ENCODE assay signal across 18 cellular contexts in the genomic region with DNA sequence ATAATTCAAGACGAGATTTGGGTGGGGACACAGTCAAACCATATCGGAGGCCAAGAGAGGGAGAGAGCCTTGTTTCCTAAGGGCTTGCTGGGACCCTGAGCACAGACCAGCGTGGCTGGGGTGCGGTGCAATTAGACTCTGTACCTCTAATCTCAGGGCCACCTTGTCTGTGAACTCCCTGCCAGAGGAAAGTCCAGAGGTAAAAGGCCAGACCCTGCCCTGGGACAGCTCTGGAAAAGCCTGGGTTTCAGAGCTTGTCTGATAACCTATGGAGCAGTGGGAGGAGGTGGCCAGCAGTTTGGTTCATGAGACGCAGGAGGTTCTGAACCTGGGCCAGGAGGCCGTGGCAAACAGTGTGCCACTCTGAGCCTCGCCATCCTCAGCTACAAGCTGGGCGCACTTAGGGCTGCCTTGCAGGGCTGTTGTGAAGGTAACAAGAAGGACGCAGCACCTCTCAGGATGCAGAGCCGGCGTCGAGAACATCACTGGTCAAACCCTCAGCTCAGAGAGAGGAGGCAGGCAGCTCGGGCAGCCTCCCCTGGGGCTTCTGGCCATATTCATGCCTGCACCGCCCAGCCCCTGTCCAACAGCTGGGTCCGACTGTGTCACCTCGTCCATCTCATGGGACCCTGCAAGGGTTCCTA. TPM values are rescaled to one million over a fixed set of nuclear protein-coding genes. Genes with fewer than 3 reads are reported as not detected.
DNase-seq lines count a peak whose midpoint lies in the region; ATAC-seq and TF ChIP-seq lines count a peak whose summit lies in the region.
"Had no signal": no experiment of that assay in that cellular context is flagged by ENCODE, and none has a peak within 500 bp of the region (broad histone marks: within the 10 kb centered on the region; RNA-seq: fewer than 3 reads in every experiment).

No MANE protein-coding gene starts in this region.

- no peak for TF ChIP-seq POLR2A in transverse colon (IDR thresholded peaks at IDR 0.05)
- no peak for TF ChIP-seq POLR2A in body of pancreas (IDR thresholded peaks at IDR 0.05)

- TF ChIP-seq CTCF in RWPE1 (conservative IDR thresholded peaks at IDR 0.05; ENCODE audit: low read depth) (no peak), hepatocyte (IDR thresholded peaks at IDR 0.05; ENCODE audit: poor library complexity) (no peak), transverse colon (IDR thresholded peaks at IDR 0.05) (no peak), body of pancreas (IDR thresholded peaks at IDR 0.05) (no peak)

- H3K9me3 ChIP-seq in hepatocyte (ENCODE audit: low read depth) (no peaks in the 10 kb centered on the region), mucosa of stomach (ENCODE audit: control insufficient read depth, low read length) (no peaks in the 10 kb centered on the region), transverse colon (no peaks in the 10 kb centered on the region), body of pancreas (no peaks in the 10 kb centered on the region)
- no peaks in the 10 kb centered on the region for H3K9me3 ChIP-seq in naive thymus-derived CD4-positive, alpha-beta T cell (ENCODE audit: control insufficient read depth in 2 of 3, low read length in 3 of 3)
- H3K9me3 ChIP-seq: A549 had no signal

- ATAC-seq in naive thymus-derived CD4-positive, alpha-beta T cell: no peak
- no peak for ATAC-seq in activated naive CD8-positive, alpha-beta T cell treated with anti-CD3 and anti-CD28 coated beads, Interleukin-2, amount 50 U/mL, for 24 hours
- ATAC-seq in body of pancreas: no peak
- ATAC-seq: A549; CD8-positive, alpha-beta T cell; GM23338; PC-3 had no signal

- peak overlapping the region; percentile 47 for H3K9ac ChIP-seq in mucosa of stomach (ENCODE audit: low read length)

- H3K4me3 Mint-ChIP-seq in naive thymus-derived CD4-positive, alpha-beta T cell: no peak overlapping the region
- no peak overlapping the region for H3K4me3 Mint-ChIP-seq in activated naive CD8-positive, alpha-beta T cell treated with anti-CD3 and anti-CD28 coated beads, Interleukin-2, amount 50 U/mL, for 24 hours
- H3K4me3 Mint-ChIP-seq: CD8-positive, alpha-beta T cell; GM23338 had no signal

- TF ChIP-seq EP300 in transverse colon (IDR thresholded peaks at IDR 0.05; ENCODE audit: low read depth): no peak

- WGBS in hepatocyte (ENCODE audit: low lambda C conversion rate, missing lambda C conversion rate): 85% methylated on average over 16 of the region's 16 CpGs
- 86% methylated on average over 16 of the region's 16 CpGs; no CpG with 5 or more reads in 1 of the 2 donors for WGBS in transverse colon (ENCODE audit: low coverage in 1 of 2), 2 donors
- WGBS in body of pancreas, 2 donors: 81 to 82% methylated on average over 13 to 16 of the region's 16 CpGs

- intact Hi-C loops in transverse colon (cut with DNase I; ENCODE audit: low total_unique reads) (no loop called here), body of pancreas (cut with DNase I) (no loop called here)
- intact Hi-C loops in naive thymus-derived CD4-positive, alpha-beta T cell (cut with micrococcal nuclease): no loop called here

- H3K27ac ChIP-seq in RWPE1: peak overlapping the region; percentile 2; the same call in 1 of the 2 replicates
- H3K27ac ChIP-seq in hepatocyte: peak overlapping the region; percentile 37
- H3K27ac ChIP-seq in transverse colon: peak overlapping the region; percentile 82 to 97 (median 91)
- H3K27ac ChIP-seq in naive thymus-derived CD4-positive, alpha-beta T cell (ENCODE audit: low read depth, low read length): no peak overlapping the region
- H3K27ac ChIP-seq in body of pancreas: no peak overlapping the region
- H3K27ac ChIP-seq: A549 had no signal

- CTCF ChIA-PET in RWPE1 (lab: Yijun Ruan, JAX): no interaction called here
- CTCF ChIA-PET in naive thymus-derived CD4-positive, alpha-beta T cell (lab: Charles Lee): no interaction called here

- H3K4me3 ChIP-seq in hepatocyte (no peak overlapping the region), mucosa of stomach (ENCODE audit: low read length) (no peak overlapping the region), transverse colon (no peak overlapping the region), body of pancreas (no peak overlapping the region)
- no peak overlapping the region for H3K4me3 ChIP-seq in naive thymus-derived CD4-positive, alpha-beta T cell (ENCODE audit: low read length)
- H3K4me3 ChIP-seq: A549, GM23338 had no signal

- no peaks in the 10 kb centered on the region for H3K27me3 Mint-ChIP-seq in naive thymus-derived CD4-positive, alpha-beta T cell
- peaks cover 3% of the 10 kb centered on the region for H3K27me3 Mint-ChIP-seq in activated naive CD8-positive, alpha-beta T cell treated with anti-CD3 and anti-CD28 coated beads, Interleukin-2, amount 50 U/mL, for 24 hours

- in situ Hi-C loops in transverse colon (cut with MboI; ENCODE audit: low pct_ligation_motif_present in 1 of 4, low pct_unique_long_range_greater_than_20kb in 1 of 4, low sequenced_read_pairs in 3 of 4): no loop called here

- no peaks in the 10 kb centered on the region for H3K9me2 ChIP-seq in hepatocyte (replicated peaks; ENCODE audit: insufficient read depth)

- H3K9me3 Mint-ChIP-seq in naive thymus-derived CD4-positive, alpha-beta T cell: peaks cover 0 to 4% (median 0%) of the 10 kb centered on the region in 11 donors
- H3K9me3 Mint-ChIP-seq in activated naive CD8-positive, alpha-beta T cell treated with anti-CD3 and anti-CD28 coated beads, Interleukin-2, amount 50 U/mL, for 24 hours: no peaks in the 10 kb centered on the region
- H3K9me3 Mint-ChIP-seq: CD8-positive, alpha-beta T cell; GM23338 had no signal

- no peaks in the 10 kb centered on the region for H3K36me3 ChIP-seq in hepatocyte (replicated peaks; ENCODE audit: insufficient read depth, low read depth)
- H3K36me3 ChIP-seq in mucosa of stomach (ENCODE audit: control insufficient read depth, insufficient read depth, low read length): no peaks in the 10 kb centered on the region
- no peaks in the 10 kb centered on the region for H3K36me3 ChIP-seq in transverse colon
- peaks cover 0 to 5% (median 0%) of the 10 kb centered on the region in 3 experiments for H3K36me3 ChIP-seq in naive thymus-derived CD4-positive, alpha-beta T cell (ENCODE audit: control insufficient read depth in 2 of 3, insufficient read depth in 3 of 3, low read length in 3 of 3)
- H3K36me3 ChIP-seq in body of pancreas (replicated peaks in 1 of 2; ENCODE audit: insufficient read depth in 1 of 2, low read depth in 2 of 2): no peaks in the 10 kb centered on the region

- no peaks in the 10 kb centered on the region for H3K27me3 ChIP-seq in hepatocyte
- no peaks in the 10 kb centered on the region for H3K27me3 ChIP-seq in mucosa of stomach (ENCODE audit: control insufficient read depth, insufficient read depth, low read length)
- H3K27me3 ChIP-seq in transverse colon: no peaks in the 10 kb centered on the region
- no peaks in the 10 kb centered on the region for H3K27me3 ChIP-seq in naive thymus-derived CD4-positive, alpha-beta T cell (ENCODE audit: control insufficient read depth in 2 of 2, insufficient read depth in 2 of 2, low read length in 2 of 2)
- no peaks in the 10 kb centered on the region for H3K27me3 ChIP-seq in body of pancreas

- peaks cover 7 to 36% (median 28%) of the 10 kb centered on the region in 7 donors for H3K4me1 Mint-ChIP-seq in naive thymus-derived CD4-positive, alpha-beta T cell
- H3K4me1 Mint-ChIP-seq in activated naive CD8-positive, alpha-beta T cell treated with anti-CD3 and anti-CD28 coated beads, Interleukin-2, amount 50 U/mL, for 24 hours: peaks cover 22% of the 10 kb centered on the region

- H3K79me2 ChIP-seq in hepatocyte: peaks cover 3% of the 10 kb centered on the region

- H3K36me3 Mint-ChIP-seq in naive thymus-derived CD4-positive, alpha-beta T cell: no peaks in the 10 kb centered on the region
- H3K36me3 Mint-ChIP-seq in activated naive CD8-positive, alpha-beta T cell treated with anti-CD3 and anti-CD28 coated beads, Interleukin-2, amount 50 U/mL, for 24 hours (ENCODE audit: low read depth): peaks cover 4% of the 10 kb centered on the region

- H3K4me1 ChIP-seq in hepatocyte (ENCODE audit: insufficient read depth) (no peaks in the 10 kb centered on the region), mucosa of stomach (ENCODE audit: control insufficient read depth, insufficient read depth, low read length) (peaks cover 61% of the 10 kb centered on the region), transverse colon (peaks cover 0 to 40% (median 27%) of the 10 kb centered on the region in 4 donors), body of pancreas (no peaks in the 10 kb centered on the region)
- peaks cover 13 to 17% of the 10 kb centered on the region in 2 donors for H3K4me1 ChIP-seq in naive thymus-derived CD4-positive, alpha-beta T cell (ENCODE audit: control insufficient read depth in 2 of 2, insufficient read depth in 2 of 2, low read length in 2 of 2)

- no peak for DNase-seq in RWPE1 (ENCODE audit: low spot score)
- no peak for DNase-seq in hepatocyte (ENCODE audit: low spot score)
- peak; percentile 38 for DNase-seq in transverse colon
- no peak for DNase-seq in naive thymus-derived CD4-positive, alpha-beta T cell
- no peak for DNase-seq in activated naive CD8-positive, alpha-beta T cell treated with anti-CD3 and anti-CD28 coated beads, Interleukin-2, amount 50 U/mL, for 24 hours
- DNase-seq in body of pancreas: no peak
- DNase-seq: Calu3; CD8-positive, alpha-beta T cell; GF-D8; HCEC 1CT; NCI-H1105 treated with DMSO at 0.1 percent for 48 hours; NCI-H1694; NCI-H2081 treated with DMSO at 0.1 percent for 48 hours; NCI-H510A; PC-3 had no signal

- H2AFZ ChIP-seq in hepatocyte: no peak overlapping the region
- H2AFZ ChIP-seq: GM23338 had no signal

- no peak overlapping the region for H3K4me2 ChIP-seq in hepatocyte
- H3K4me2 ChIP-seq: A549, GM23338 had no signal

- no peaks in the 10 kb centered on the region for H4K20me1 ChIP-seq in hepatocyte (ENCODE audit: insufficient read depth, poor library complexity, severe bottlenecking)

- peak overlapping the region in 3 of 9 donors; percentile 14 to 68 (median 68) for H3K27ac Mint-ChIP-seq in naive thymus-derived CD4-positive, alpha-beta T cell
- H3K27ac Mint-ChIP-seq in activated naive CD8-positive, alpha-beta T cell treated with anti-CD3 and anti-CD28 coated beads, Interleukin-2, amount 50 U/mL, for 24 hours: no peak overlapping the region
- H3K27ac Mint-ChIP-seq: CD8-positive, alpha-beta T cell; GM23338 had no signal

- POLR2A ChIA-PET in RWPE1 (lab: Yijun Ruan, JAX; ENCODE audit: low non-redundant PET): no interaction called here
- POLR2A ChIA-PET in naive thymus-derived CD4-positive, alpha-beta T cell (lab: Charles Lee): no interaction called here

RNA-seq across cellular contexts. Expression of a gene that starts 4.8 kb away (rescaled TPM):
- total RNA-seq in hepatocyte: 16.2 and 23.8 TPM in 2 replicates
- polyA plus RNA-seq in hepatocyte: 17.2 and 20.6 TPM in 2 replicates
- total RNA-seq in transverse colon: 10 to 100 TPM; 15.7 to 52.4 (median 38.2) TPM
- total RNA-seq in naive thymus-derived CD4-positive, alpha-beta T cell: 10 to 100 TPM in 3 of 5 experiments, 1 to 10 TPM in 2; 5.7 to 17.1 (median 11.9) TPM
- 10 to 100 TPM; 10.5 to 12.3 TPM for polyA plus RNA-seq in naive thymus-derived CD4-positive, alpha-beta T cell
- 1 to 10 TPM; 2.9 to 7.9 TPM for total RNA-seq in body of pancreas

RNA-seq across cellular contexts. Expression of a gene that starts 34.5 kb away (rescaled TPM):
- 39.3 and 40.4 TPM in 2 replicates for total RNA-seq in hepatocyte
- polyA plus RNA-seq in hepatocyte: 59.4 and 64.6 TPM in 2 replicates
- 100 to 1,000 TPM; 124 to 161 (median 136) TPM for total RNA-seq in transverse colon
- total RNA-seq in naive thymus-derived CD4-positive, alpha-beta T cell: 10 to 100 TPM in 4 of 5 experiments, 1 to 10 TPM in 1; 7.2 to 15.6 (median 11.4) TPM
- 10 to 100 TPM; 10.7 to 20.1 TPM for polyA plus RNA-seq in naive thymus-derived CD4-positive, alpha-beta T cell
- 100 to 1,000 TPM in 1 of 2 donors, 10 to 100 TPM in 1; 84.8 to 112 TPM for total RNA-seq in body of pancreas

RNA-seq across cellular contexts. Expression of a gene that starts 35.1 kb away (rescaled TPM):
- total RNA-seq in hepatocyte: 72.3 and 72.4 TPM in 2 replicates
- 55.3 and 60.9 TPM in 2 replicates for polyA plus RNA-seq in hepatocyte
- total RNA-seq in transverse colon: 100 to 1,000 TPM in 1 of 4 donors, 10 to 100 TPM in 3; 37.4 to 241 (median 66.5) TPM
- 100 to 1,000 TPM in 1 of 5 experiments, 10 to 100 TPM in 4; 45.0 to 110 (median 52.3) TPM for total RNA-seq in naive thymus-derived CD4-positive, alpha-beta T cell
- polyA plus RNA-seq in naive thymus-derived CD4-positive, alpha-beta T cell: 10 to 100 TPM; 12.6 to 13.8 TPM
- total RNA-seq in body of pancreas: 10 to 100 TPM; 32.7 to 52.1 TPM

RNA-seq across cellular contexts. Expression of a gene that starts 39.7 kb away (rescaled TPM):
- 16.8 and 29.5 TPM in 2 replicates for total RNA-seq in hepatocyte
- polyA plus RNA-seq in hepatocyte: 23.4 and 33.3 TPM in 2 replicates
- 100 to 1,000 TPM in 1 of 4 donors, 10 to 100 TPM in 3; 72.0 to 245 (median 74.0) TPM for total RNA-seq in transverse colon
- total RNA-seq in naive thymus-derived CD4-positive, alpha-beta T cell: 10 to 100 TPM; 50.0 to 73.4 (median 60.7) TPM
- 10 to 100 TPM in 1 of 2 donors, 1 to 10 TPM in 1; 7.1 to 15.2 TPM for polyA plus RNA-seq in naive thymus-derived CD4-positive, alpha-beta T cell
- 10 to 100 TPM; 11.9 to 36.6 TPM for total RNA-seq in body of pancreas

RNA-seq across cellular contexts. Expression of a gene that starts 48.0 kb away (rescaled TPM):
- 68.3 and 85.4 TPM in 2 replicates for total RNA-seq in hepatocyte
- polyA plus RNA-seq in hepatocyte: 124 and 189 TPM in 2 replicates
- total RNA-seq in transverse colon: 100 to 1,000 TPM; 184 to 391 (median 224) TPM
- 100 to 1,000 TPM in 2 of 5 experiments, 10 to 100 TPM in 3; 76.3 to 106 (median 86.2) TPM for total RNA-seq in naive thymus-derived CD4-positive, alpha-beta T cell
- 10 to 100 TPM; 22.5 to 31.7 TPM for polyA plus RNA-seq in naive thymus-derived CD4-positive, alpha-beta T cell
- 100 to 1,000 TPM; 104 to 108 TPM for total RNA-seq in body of pancreas

Comparison
In these comparisons a context has a peak if more than half of its experiments do, and no peak if none do; other contexts are left out.
1. H3K27ac ChIP-seq: peak in RWPE1 (single experiment), hepatocyte (single experiment) and transverse colon (4 of 4); none in naive thymus-derived CD4-positive, alpha-beta T cell (single experiment) and body of pancreas (0 of 4).